Comparison of ENCODE assay signal across 8 cellular contexts in the genomic region with DNA sequence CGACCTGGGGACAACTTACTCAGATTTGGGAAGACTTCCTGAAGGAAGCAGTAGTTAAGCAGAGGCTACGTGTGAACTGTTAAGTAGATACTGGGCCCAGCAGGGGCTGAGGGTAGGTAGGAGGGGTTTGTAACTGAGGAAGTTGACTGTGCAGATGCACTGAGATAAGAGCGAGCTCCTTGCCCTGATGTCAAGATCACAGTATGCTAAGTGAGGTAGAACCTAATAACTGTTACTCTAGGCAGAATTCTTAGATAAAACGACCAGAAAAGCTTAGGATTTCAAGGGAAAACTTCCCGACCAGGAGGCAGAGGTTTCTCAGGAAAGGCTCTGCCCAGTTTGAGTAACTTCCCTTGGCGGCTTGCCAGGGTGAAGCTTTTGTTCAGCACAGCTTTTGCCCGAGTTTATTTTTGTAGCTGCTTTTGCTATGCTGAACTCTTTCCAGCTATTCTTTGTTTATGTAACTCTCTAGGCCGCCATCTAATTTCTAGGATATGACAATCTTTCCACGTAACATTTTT.
DNase-seq lines count a peak whose midpoint lies in the region; ATAC-seq and TF ChIP-seq lines count a peak whose summit lies in the region.

No MANE protein-coding gene starts in this region.

- no peaks in the 10 kb centered on the region for H3K36me3 ChIP-seq in CD8-positive, alpha-beta T cell (ENCODE audit: insufficient read depth, low read length)
- H3K36me3 ChIP-seq in lung (ENCODE audit: control insufficient read depth in 2 of 2, insufficient read depth in 2 of 2, low read length in 2 of 2) (no peaks in the 10 kb centered on the region), transverse colon (no peaks in the 10 kb centered on the region)

- H3K27me3 Mint-ChIP-seq in CD8-positive, alpha-beta T cell (ENCODE audit: low read depth) = no peaks in the 10 kb centered on the region
- no peaks in the 10 kb centered on the region for H3K27me3 Mint-ChIP-seq in endothelial cell (ENCODE audit: unreplicated experiment)

- no peaks in the 10 kb centered on the region for H3K9me3 Mint-ChIP-seq in CD8-positive, alpha-beta T cell
- H3K9me3 Mint-ChIP-seq in endothelial cell (ENCODE audit: unreplicated experiment) = no peaks in the 10 kb centered on the region

- no peaks in the 10 kb centered on the region for H3K9me3 ChIP-seq in CD8-positive, alpha-beta T cell (ENCODE audit: low read length)
- no peaks in the 10 kb centered on the region for H3K9me3 ChIP-seq in lung (ENCODE audit: control insufficient read depth in 2 of 2, insufficient read depth in 1 of 2, low read length in 1 of 2)
- H3K9me3 ChIP-seq in transverse colon = no peaks in the 10 kb centered on the region

- TF ChIP-seq POLR2A in transverse colon (IDR thresholded peaks at IDR 0.05) = no peak

- H3K4me1 ChIP-seq in CD8-positive, alpha-beta T cell (ENCODE audit: insufficient read depth, low read length) = peaks cover 6% of the 10 kb centered on the region
- H3K4me1 ChIP-seq in lung (ENCODE audit: control insufficient read depth in 2 of 2, insufficient read depth in 2 of 2, low read length in 2 of 2) (peaks cover 1 to 2% of the 10 kb centered on the region in 2 donors), transverse colon (peaks cover 0 to 16% (median 2%) of the 10 kb centered on the region in 4 donors)

- TF ChIP-seq EP300 in transverse colon (IDR thresholded peaks at IDR 0.05; ENCODE audit: low read depth) = no peak

- CTCF ChIA-PET in CD8-positive, alpha-beta T cell (lab: Charles Lee) = no interaction called here

- no peaks in the 10 kb centered on the region for H3K36me3 Mint-ChIP-seq in CD8-positive, alpha-beta T cell
- no peaks in the 10 kb centered on the region for H3K36me3 Mint-ChIP-seq in endothelial cell (ENCODE audit: low read depth, unreplicated experiment)

- no peak for TF ChIP-seq CTCF in CD8-positive, alpha-beta T cell (IDR thresholded peaks at IDR 0.05)
- no peak for TF ChIP-seq CTCF in endothelial cell (IDR thresholded peaks at IDR 0.05; ENCODE audit: unreplicated experiment)
- TF ChIP-seq CTCF in lung (IDR thresholded peaks at IDR 0.05; ENCODE audit: control extremely low read depth, extremely low read depth) = no peak
- TF ChIP-seq CTCF in transverse colon (IDR thresholded peaks at IDR 0.05) = no peak

- DNase-seq in CD8-positive, alpha-beta T cell = peak in 3 of 7 experiments; percentile 5 to 52 (median 20)
- DNase-seq in SHP77 (lab: John Stamatoyannopoulos, UW) (peak; percentile 66 to 70), endothelial cell (ENCODE audit: low spot score) (peak; percentile 67), lung (ENCODE audit: low spot score) (peak; percentile 61), transverse colon (peak; percentile 40), cerebellar cortex (ENCODE audit: low spot score) (no peak)

- in situ Hi-C loops in transverse colon (cut with MboI; ENCODE audit: low pct_ligation_motif_present in 1 of 4, low pct_unique_long_range_greater_than_20kb in 1 of 4, low sequenced_read_pairs in 3 of 4) = no loop called here

- H3K27ac Mint-ChIP-seq in CD8-positive, alpha-beta T cell = peak overlapping the region; percentile 78
- H3K27ac Mint-ChIP-seq in endothelial cell (ENCODE audit: unreplicated experiment) = peak overlapping the region; percentile 96

- H3K27me3 ChIP-seq in CD8-positive, alpha-beta T cell (ENCODE audit: insufficient read depth, low read length) = no peaks in the 10 kb centered on the region
- no peaks in the 10 kb centered on the region for H3K27me3 ChIP-seq in lung (ENCODE audit: control insufficient read depth, insufficient read depth)
- no peaks in the 10 kb centered on the region for H3K27me3 ChIP-seq in transverse colon

- H3K4me3 ChIP-seq in CD8-positive, alpha-beta T cell (ENCODE audit: low read depth, low read length) = no peak overlapping the region
- no peak overlapping the region for H3K4me3 ChIP-seq in lung
- H3K4me3 ChIP-seq in transverse colon = no peak overlapping the region

- H3K4me3 Mint-ChIP-seq in CD8-positive, alpha-beta T cell = peak overlapping the region; percentile 9
- no peak overlapping the region for H3K4me3 Mint-ChIP-seq in endothelial cell (ENCODE audit: unreplicated experiment)

- ATAC-seq in CD8-positive, alpha-beta T cell = peak; percentile 51
- peak; percentile 80 for ATAC-seq in HG03469 (IDR thresholded peaks at IDR 0.05; ENCODE audit: unreplicated experiment)
- no peak for ATAC-seq in lung (ENCODE audit: insufficient read depth, low FRiP score)
- ATAC-seq in GM18867 (IDR thresholded peaks at IDR 0.05; ENCODE audit: unreplicated experiment) = no peak

- H3K27ac ChIP-seq in CD8-positive, alpha-beta T cell (ENCODE audit: low read depth, low read length) = no peak overlapping the region
- H3K27ac ChIP-seq in lung (ENCODE audit: low read depth in 1 of 2, low read length in 1 of 2) = peak overlapping the region; percentile 35 to 66
- H3K27ac ChIP-seq in transverse colon = peak overlapping the region in 1 of 4 donors; percentile 7

- H3K4me1 Mint-ChIP-seq in CD8-positive, alpha-beta T cell (ENCODE audit: low read depth) = peaks cover 10% of the 10 kb centered on the region
- H3K4me1 Mint-ChIP-seq in endothelial cell (ENCODE audit: unreplicated experiment) = peaks cover 42% of the 10 kb centered on the region

- 6 to 13% methylated on average over 9 of the region's 9 CpGs for WGBS in lung, 2 donors
- WGBS in transverse colon (ENCODE audit: low coverage in 1 of 2), 2 donors = 20 to 21% methylated on average over 5 to 9 of the region's 9 CpGs

- intact Hi-C loops in CD8-positive, alpha-beta T cell (cut with DNase I, micrococcal nuclease) = no loop called here
- intact Hi-C loops in transverse colon (cut with DNase I; ENCODE audit: low total_unique reads) = no loop called here

- POLR2A ChIA-PET in CD8-positive, alpha-beta T cell (lab: Charles Lee) = no interaction called here

Comparison
In these comparisons a context has a peak if more than half of its experiments do, and no peak if none do; other contexts are left out.
1. ATAC-seq: peak in CD8-positive, alpha-beta T cell (single experiment) and HG03469 (single experiment); none in lung (single experiment) and GM18867 (single experiment).